ENCODE assay signal across 9 cellular contexts in genomic region chr10:124708246-124708779, GRCh38. TPM values are rescaled to one million over a fixed set of nuclear protein-coding genes. Genes with fewer than 3 reads are reported as not detected.
A peak's percentile ranks its signal among the peaks of the same experiment; 100 is the strongest.
DNase-seq lines count a peak whose midpoint lies in the region; ATAC-seq and TF ChIP-seq lines count a peak whose summit lies in the region.
"Had no signal": no experiment of that assay in that cellular context is flagged by ENCODE, and none has a peak within 500 bp of the region (broad histone marks: within the 10 kb centered on the region; RNA-seq: fewer than 3 reads in every experiment).

No MANE protein-coding gene starts in this region.

- H3K4me1 Mint-ChIP-seq in CD8-positive, alpha-beta T cell (ENCODE audit: low read depth): peaks cover 85% of the 10 kb centered on the region
- H3K4me1 Mint-ChIP-seq in neural progenitor cell: peaks cover 50% of the 10 kb centered on the region

- no peak for DNase-seq in CD8-positive, alpha-beta T cell
- peak; percentile 34 to 63 for DNase-seq in NCI-H1930 (lab: John Stamatoyannopoulos, UW)
- no peak for DNase-seq in effector memory CD4-positive, alpha-beta T cell
- DNase-seq in neural progenitor cell (ENCODE audit: low spot score): peak; percentile 56
- no peak for DNase-seq in A172 (ENCODE audit: low spot score)
- DNase-seq in DMS79 treated with DMSO at 0.1 percent for 48 hours (lab: John Stamatoyannopoulos, UW): no peak
- DNase-seq in LoVo (ENCODE audit: low spot score): no peak
- DNase-seq: GF-D8 had no signal

- no peaks in the 10 kb centered on the region for H3K27me3 Mint-ChIP-seq in CD8-positive, alpha-beta T cell (ENCODE audit: low read depth)
- H3K27me3 Mint-ChIP-seq in neural progenitor cell (ENCODE audit: insufficient read depth, low read depth): peaks cover 5% of the 10 kb centered on the region

- intact Hi-C loops in CD8-positive, alpha-beta T cell (cut with DNase I, micrococcal nuclease): loop anchor here in 1 of 2 experiments (5.0 kb wide), 1 partner anchor 34 kb away; the partner anchor contains the start of gene FAM53B

- POLR2A ChIA-PET in CD8-positive, alpha-beta T cell (lab: Charles Lee): interaction anchor here (0.7 to 7.2 kb wide), 6 partner anchors 10 to 60 kb away, joined by 3 to 43 read pairs (median 4); no protein-coding TSS in a partner anchor

- H3K79me2 ChIP-seq in neural progenitor cell (ENCODE audit: low read depth): peaks cover 63% of the 10 kb centered on the region

- no peak for TF ChIP-seq CTCF in CD8-positive, alpha-beta T cell (IDR thresholded peaks at IDR 0.05)
- no peak for TF ChIP-seq CTCF in neural progenitor cell (IDR thresholded peaks at IDR 0.05)

- ATAC-seq in CD8-positive, alpha-beta T cell: no peak
- ATAC-seq in GM21576 (IDR thresholded peaks at IDR 0.05; ENCODE audit: unreplicated experiment): no peak

- H3K9me3 Mint-ChIP-seq in CD8-positive, alpha-beta T cell: no peaks in the 10 kb centered on the region
- no peaks in the 10 kb centered on the region for H3K9me3 Mint-ChIP-seq in neural progenitor cell

- CTCF ChIA-PET in CD8-positive, alpha-beta T cell (lab: Charles Lee): interaction anchor here (0.9 to 4.6 kb wide), 7 partner anchors 9 to 169 kb away, joined by 3 to 29 read pairs (median 3); no protein-coding TSS in a partner anchor

- H2AFZ ChIP-seq in neural progenitor cell (replicated peaks): no peak overlapping the region

- no peak overlapping the region for H3K4me3 ChIP-seq in CD8-positive, alpha-beta T cell (ENCODE audit: low read depth, low read length)
- peak overlapping the region; percentile 16 for H3K4me3 ChIP-seq in effector memory CD4-positive, alpha-beta T cell (ENCODE audit: insufficient read depth, low read depth, low read length, poor library complexity, severe bottlenecking)
- H3K4me3 ChIP-seq in neural progenitor cell: no peak overlapping the region

- H3K36me3 Mint-ChIP-seq in CD8-positive, alpha-beta T cell: peaks cover 40% of the 10 kb centered on the region
- peaks cover 8% of the 10 kb centered on the region for H3K36me3 Mint-ChIP-seq in neural progenitor cell

- no peak overlapping the region for H3K9ac ChIP-seq in neural progenitor cell

- H3K9me3 ChIP-seq in CD8-positive, alpha-beta T cell (ENCODE audit: low read length): no peaks in the 10 kb centered on the region
- H3K9me3 ChIP-seq in effector memory CD4-positive, alpha-beta T cell (ENCODE audit: control insufficient read depth, low read length): no peaks in the 10 kb centered on the region
- no peaks in the 10 kb centered on the region for H3K9me3 ChIP-seq in neural progenitor cell (ENCODE audit: low read depth)

- no peak overlapping the region for H3K27ac ChIP-seq in CD8-positive, alpha-beta T cell (ENCODE audit: low read depth, low read length)
- H3K27ac ChIP-seq in effector memory CD4-positive, alpha-beta T cell (ENCODE audit: insufficient read depth, low read length, poor library complexity, severe bottlenecking): peak overlapping the region; percentile 62
- H3K27ac ChIP-seq in neural progenitor cell: no peak overlapping the region

- H3K4me3 Mint-ChIP-seq in CD8-positive, alpha-beta T cell: no peak overlapping the region
- H3K4me3 Mint-ChIP-seq in neural progenitor cell: no peak overlapping the region

- H3K36me3 ChIP-seq in CD8-positive, alpha-beta T cell (ENCODE audit: insufficient read depth, low read length): peaks cover 8% of the 10 kb centered on the region
- peaks cover 14% of the 10 kb centered on the region for H3K36me3 ChIP-seq in effector memory CD4-positive, alpha-beta T cell (ENCODE audit: control insufficient read depth, insufficient read depth, low read length)
- H3K36me3 ChIP-seq in neural progenitor cell: no peaks in the 10 kb centered on the region

- no peaks in the 10 kb centered on the region for H3K27me3 ChIP-seq in CD8-positive, alpha-beta T cell (ENCODE audit: insufficient read depth, low read length)
- no peaks in the 10 kb centered on the region for H3K27me3 ChIP-seq in effector memory CD4-positive, alpha-beta T cell (replicated peaks; ENCODE audit: control insufficient read depth, insufficient read depth, low read length, poor library complexity, severe bottlenecking)
- no peaks in the 10 kb centered on the region for H3K27me3 ChIP-seq in neural progenitor cell

- peak overlapping the region; percentile 83 for H3K27ac Mint-ChIP-seq in CD8-positive, alpha-beta T cell
- H3K27ac Mint-ChIP-seq in neural progenitor cell: peak overlapping the region; percentile 64

- peak overlapping the region; percentile 23 for H3K4me2 ChIP-seq in neural progenitor cell

- H3F3A ChIP-seq in neural progenitor cell (ENCODE audit: low read depth): peaks cover 13% of the 10 kb centered on the region

- H3K4me1 ChIP-seq in CD8-positive, alpha-beta T cell (ENCODE audit: insufficient read depth, low read length): peaks cover 48% of the 10 kb centered on the region
- H3K4me1 ChIP-seq in effector memory CD4-positive, alpha-beta T cell (ENCODE audit: control insufficient read depth, insufficient read depth, low read length, poor library complexity, severe bottlenecking): peaks cover 86% of the 10 kb centered on the region
- peaks cover 24% of the 10 kb centered on the region for H3K4me1 ChIP-seq in neural progenitor cell

- H4K20me1 ChIP-seq in neural progenitor cell (ENCODE audit: low read depth): peaks cover 80% of the 10 kb centered on the region

RNA-seq across cellular contexts. Expression of gene FAM53B, which starts 35.9 kb away (rescaled TPM):
- total RNA-seq in CD8-positive, alpha-beta T cell: 10 to 100 TPM; 51.9 to 57.1 TPM
- total RNA-seq in neural progenitor cell (ENCODE audit: low replicate concordance): 15.3 and 44.1 TPM in 2 replicates
- 8.5 and 8.7 TPM in 2 replicates for total RNA-seq in A172 (2014; rRNA removed; shearing (Covaris generic))

Comparison
In these comparisons a context has a peak if more than half of its experiments do, and no peak if none do; other contexts are left out.
1. DNase-seq: peak in NCI-H1930 (2 of 2) and neural progenitor cell (single experiment); none in CD8-positive, alpha-beta T cell (0 of 7), effector memory CD4-positive, alpha-beta T cell (0 of 3), A172 (single experiment), DMS79 treated with DMSO at 0.1 percent for 48 hours (single experiment) and LoVo (single experiment).